18 cellular contexts compared by ENCODE assay signal in the genomic region with DNA sequence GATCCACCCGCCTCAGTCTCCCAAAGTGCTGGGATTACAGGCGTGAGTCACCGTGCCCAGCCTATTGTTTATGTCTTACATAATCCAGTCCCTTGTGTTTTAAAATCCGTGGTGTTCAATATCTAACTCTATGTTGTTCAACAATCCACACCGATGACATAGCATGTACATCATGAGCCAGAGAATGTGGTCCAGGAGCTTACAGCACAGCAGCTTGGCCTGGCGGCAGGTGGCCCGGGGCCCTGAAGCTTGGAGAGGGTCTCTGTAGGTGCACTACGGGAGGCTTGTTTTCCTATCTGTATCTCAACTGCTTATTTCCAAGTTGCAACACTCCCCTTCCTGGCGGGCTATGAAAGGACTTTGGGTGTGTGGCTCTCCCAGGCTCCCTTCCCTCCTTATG.
A peak's percentile ranks its signal among the peaks of the same experiment; 100 is the strongest.
DNase-seq lines count a peak whose midpoint lies in the region; ATAC-seq and TF ChIP-seq lines count a peak whose summit lies in the region.
"Had no signal": no experiment of that assay in that cellular context is flagged by ENCODE, and none has a peak within 500 bp of the region (broad histone marks: within the 10 kb centered on the region; RNA-seq: fewer than 3 reads in every experiment).

No MANE protein-coding gene starts in this region.

- H3K4me3 ChIP-seq in GM23338, result no peak overlapping the region
- H3K4me3 ChIP-seq in gastroesophageal sphincter, result no peak overlapping the region
- no peak overlapping the region for H3K4me3 ChIP-seq in left lung
- H3K4me3 ChIP-seq: A549, BLaER1 had no signal

- H3K4me1 ChIP-seq in GM23338 (ENCODE audit: insufficient read depth), result no peaks in the 10 kb centered on the region
- no peaks in the 10 kb centered on the region for H3K4me1 ChIP-seq in gastroesophageal sphincter
- peaks cover 0 to 3% of the 10 kb centered on the region in 2 donors for H3K4me1 ChIP-seq in left lung
- H3K4me1 ChIP-seq: A549 had no signal

- TF ChIP-seq CTCF in activated CD8-positive, alpha-beta T cell treated with anti-CD3 and anti-CD28 coated beads for 36 hours (IDR thresholded peaks at IDR 0.05), result no peak
- no peak for TF ChIP-seq CTCF in GM23338 (conservative IDR thresholded peaks at IDR 0.05; ENCODE audit: low read depth in 2 of 2)
- TF ChIP-seq CTCF in gastroesophageal sphincter (IDR thresholded peaks at IDR 0.05), result no peak
- no peak for TF ChIP-seq CTCF in left lung (IDR thresholded peaks at IDR 0.05)

- H3K4me3 Mint-ChIP-seq in activated CD8-positive, alpha-beta T cell treated with anti-CD3 and anti-CD28 coated beads, Interleukin-2, amount 10 ng/mL, durations not matched to agents 7 days and 5 days, result no peak overlapping the region
- no peak overlapping the region for H3K4me3 Mint-ChIP-seq in activated CD8-positive, alpha-beta T cell treated with anti-CD3 and anti-CD28 coated beads for 36 hours
- H3K4me3 Mint-ChIP-seq in GM23338, result no peak overlapping the region
- H3K4me3 Mint-ChIP-seq: CD14-positive monocyte; CD4-positive, alpha-beta memory T cell; H9 had no signal

- H3K4me2 ChIP-seq in GM23338, result no peak overlapping the region
- H3K4me2 ChIP-seq: A549, BLaER1 had no signal

- no peak for TF ChIP-seq POLR2A in gastroesophageal sphincter (IDR thresholded peaks at IDR 0.05)

- H3K4me1 Mint-ChIP-seq in activated CD8-positive, alpha-beta T cell treated with anti-CD3 and anti-CD28 coated beads, Interleukin-2, amount 10 ng/mL, durations not matched to agents 7 days and 5 days (ENCODE audit: low read depth), result peaks cover 4% of the 10 kb centered on the region
- peaks cover 2% of the 10 kb centered on the region for H3K4me1 Mint-ChIP-seq in activated CD8-positive, alpha-beta T cell treated with anti-CD3 and anti-CD28 coated beads for 36 hours (ENCODE audit: low read depth)
- H3K4me1 Mint-ChIP-seq in GM23338, result no peaks in the 10 kb centered on the region; the same call in 2 of the 3 replicates
- H3K4me1 Mint-ChIP-seq: H9 had no signal

- H3K27me3 Mint-ChIP-seq in activated CD8-positive, alpha-beta T cell treated with anti-CD3 and anti-CD28 coated beads, Interleukin-2, amount 10 ng/mL, durations not matched to agents 7 days and 5 days (ENCODE audit: low read depth), result peaks cover 2% of the 10 kb centered on the region
- no peaks in the 10 kb centered on the region for H3K27me3 Mint-ChIP-seq in activated CD8-positive, alpha-beta T cell treated with anti-CD3 and anti-CD28 coated beads for 36 hours
- H3K27me3 Mint-ChIP-seq in GM23338 (ENCODE audit: insufficient read depth, low read depth, poor library complexity), result peaks cover 3% of the 10 kb centered on the region
- H3K27me3 Mint-ChIP-seq: CD4-positive, alpha-beta memory T cell had no signal

- 79 to 93% methylated on average over 5 to 6 of the region's 9 CpGs for WGBS in gastroesophageal sphincter (ENCODE audit: low coverage in 1 of 2), 2 donors

- H3K36me3 ChIP-seq in GM23338 (ENCODE audit: insufficient read depth) (no peaks in the 10 kb centered on the region), gastroesophageal sphincter (no peaks in the 10 kb centered on the region), left lung (no peaks in the 10 kb centered on the region)
- H3K36me3 ChIP-seq: BLaER1 had no signal

- H3K9me3 ChIP-seq in gastroesophageal sphincter, result no peaks in the 10 kb centered on the region
- no peaks in the 10 kb centered on the region for H3K9me3 ChIP-seq in left lung
- H3K9me3 ChIP-seq: A549 had no signal

- H3K9me3 Mint-ChIP-seq in activated CD8-positive, alpha-beta T cell treated with anti-CD3 and anti-CD28 coated beads, Interleukin-2, amount 10 ng/mL, durations not matched to agents 7 days and 5 days (ENCODE audit: insufficient read depth), result no peaks in the 10 kb centered on the region
- peaks cover 3% of the 10 kb centered on the region for H3K9me3 Mint-ChIP-seq in activated CD8-positive, alpha-beta T cell treated with anti-CD3 and anti-CD28 coated beads for 36 hours
- H3K9me3 Mint-ChIP-seq in GM23338, result peaks cover 10% of the 10 kb centered on the region

- no peaks in the 10 kb centered on the region for H4K20me1 ChIP-seq in GM23338 (replicated peaks; ENCODE audit: insufficient read depth)
- H4K20me1 ChIP-seq: BLaER1 had no signal

- DNase-seq in activated CD8-positive, alpha-beta T cell treated with anti-CD3 and anti-CD28 coated beads, Interleukin-2, amount 10 ng/mL, durations not matched to agents 7 days and 5 days, result peak; percentile 6
- no peak for DNase-seq in activated CD8-positive, alpha-beta T cell treated with anti-CD3 and anti-CD28 coated beads for 36 hours
- DNase-seq in GM23338 (ENCODE audit: low spot score), result no peak
- DNase-seq in sciatic nerve (ENCODE audit: low spot score), result no peak
- no peak for DNase-seq in effector CD8-positive, alpha-beta T cell (lab: John Stamatoyannopoulos, UW)
- no peak for DNase-seq in hippocampal formation (lab: John Stamatoyannopoulos, UW)
- no peak for DNase-seq in left lung
- DNase-seq: CD4-positive, alpha-beta memory T cell; DMS153; DMS79; GDM1; H9 had no signal

- H3F3A ChIP-seq in GM23338 (replicated peaks; ENCODE audit: low read depth), result no peaks in the 10 kb centered on the region

- no peak overlapping the region for H3K27ac ChIP-seq in GM23338 (ENCODE audit: low read depth)
- H3K27ac ChIP-seq in gastroesophageal sphincter, result no peak overlapping the region
- no peak overlapping the region for H3K27ac ChIP-seq in left lung
- H3K27ac ChIP-seq: 22Rv1, A549, BLaER1 had no signal

- intact Hi-C loops in activated CD8-positive, alpha-beta T cell treated with anti-CD3 and anti-CD28 coated beads for 36 hours (cut with micrococcal nuclease), result no loop called here
- intact Hi-C loops in sciatic nerve (cut with DNase I) (no loop called here), left lung (cut with DNase I) (no loop called here)

- H3K9me2 ChIP-seq in GM23338 (ENCODE audit: insufficient read depth), result 0 out of 2 replicates have a peak, but pooled peaks cover 7% of the 10 kb centered on the region

- POLR2A ChIA-PET in activated CD8-positive, alpha-beta T cell treated with anti-CD3 and anti-CD28 coated beads, Interleukin-2, amount 10 ng/mL, durations not matched to agents 7 days and 5 days (lab: Charles Lee), result no interaction called here
- POLR2A ChIA-PET in activated CD8-positive, alpha-beta T cell treated with anti-CD3 and anti-CD28 coated beads for 36 hours (lab: Charles Lee), result no interaction called here

- CTCF ChIA-PET in activated CD8-positive, alpha-beta T cell treated with anti-CD3 and anti-CD28 coated beads, Interleukin-2, amount 10 ng/mL, durations not matched to agents 7 days and 5 days (lab: Charles Lee), result no interaction called here
- CTCF ChIA-PET in activated CD8-positive, alpha-beta T cell treated with anti-CD3 and anti-CD28 coated beads for 36 hours (lab: Charles Lee), result no interaction called here

- no peak for ATAC-seq in activated CD8-positive, alpha-beta T cell treated with anti-CD3 and anti-CD28 coated beads, Interleukin-2, amount 10 ng/mL, durations not matched to agents 7 days and 5 days
- no peak for ATAC-seq in activated CD8-positive, alpha-beta T cell treated with anti-CD3 and anti-CD28 coated beads for 36 hours
- ATAC-seq in GM23338, result no peak
- peak; percentile 81 for ATAC-seq in gastroesophageal sphincter
- peak; percentile 38 for ATAC-seq in sciatic nerve
- no peak for ATAC-seq in left lung
- ATAC-seq: A549, HepG2 had no signal

- peak overlapping the region; percentile 38 for H2AFZ ChIP-seq in GM23338

- H3K27me3 ChIP-seq in GM23338 (ENCODE audit: insufficient read depth) (no peaks in the 10 kb centered on the region), gastroesophageal sphincter (no peaks in the 10 kb centered on the region), left lung (no peaks in the 10 kb centered on the region)
- H3K27me3 ChIP-seq: BLaER1 had no signal

- no peak for TF ChIP-seq EP300 in gastroesophageal sphincter (IDR thresholded peaks at IDR 0.05)

- H3K27ac Mint-ChIP-seq in activated CD8-positive, alpha-beta T cell treated with anti-CD3 and anti-CD28 coated beads, Interleukin-2, amount 10 ng/mL, durations not matched to agents 7 days and 5 days, result no peak overlapping the region
- H3K27ac Mint-ChIP-seq in activated CD8-positive, alpha-beta T cell treated with anti-CD3 and anti-CD28 coated beads for 36 hours, result no peak overlapping the region
- H3K27ac Mint-ChIP-seq in GM23338, result no peak overlapping the region

- H3K36me3 Mint-ChIP-seq in activated CD8-positive, alpha-beta T cell treated with anti-CD3 and anti-CD28 coated beads, Interleukin-2, amount 10 ng/mL, durations not matched to agents 7 days and 5 days (ENCODE audit: low read depth), result no peaks in the 10 kb centered on the region
- no peaks in the 10 kb centered on the region for H3K36me3 Mint-ChIP-seq in activated CD8-positive, alpha-beta T cell treated with anti-CD3 and anti-CD28 coated beads for 36 hours (ENCODE audit: low read depth)
- peaks cover 4% of the 10 kb centered on the region; the same call in 2 of the 3 replicates for H3K36me3 Mint-ChIP-seq in GM23338 (ENCODE audit: low read depth)

- no peaks in the 10 kb centered on the region for H3K79me2 ChIP-seq in GM23338 (replicated peaks; ENCODE audit: insufficient read depth)

TF ChIP-seq in GM23338, 12 proteins besides CTCF, POLR2A, EP300 and RAD21 (continues in another document):
- TF ChIP-seq EZH2phosphoT487 (IDR thresholded peaks at IDR 0.05; ENCODE audit: unreplicated experiment) (no peak), ETS1 (IDR thresholded peaks at IDR 0.05) (no peak), POLR2AphosphoS5 (IDR thresholded peaks at IDR 0.05; ENCODE audit: low read depth) (no peak), STAT1 (IDR thresholded peaks at IDR 0.05; ENCODE audit: unreplicated experiment) (no peak)

Comparison
In these comparisons a context has a peak if more than half of its experiments do, and no peak if none do; other contexts are left out.
1. ATAC-seq: peak in gastroesophageal sphincter (single experiment) and sciatic nerve (single experiment); none in activated CD8-positive, alpha-beta T cell treated with anti-CD3 and anti-CD28 coated beads, Interleukin-2, amount 10 ng/mL, durations not matched to agents 7 days and 5 days (single experiment), activated CD8-positive, alpha-beta T cell treated with anti-CD3 and anti-CD28 coated beads for 36 hours (single experiment), GM23338 (single experiment) and left lung (single experiment).